15 cellular contexts compared by ENCODE assay signal in genomic region chr19:19049406-19049805, GRCh38. TPM values are rescaled to one million over a fixed set of nuclear protein-coding genes. Genes with fewer than 3 reads are reported as not detected.
A peak's percentile ranks its signal among the peaks of the same experiment; 100 is the strongest.
DNase-seq lines count a peak whose midpoint lies in the region; ATAC-seq and TF ChIP-seq lines count a peak whose summit lies in the region.
"Had no signal": no experiment of that assay in that cellular context is flagged by ENCODE, and none has a peak within 500 bp of the region (broad histone marks: within the 10 kb centered on the region; RNA-seq: fewer than 3 reads in every experiment).

No MANE protein-coding gene starts in this region.

- peak overlapping the region; percentile 20 for H3K27ac Mint-ChIP-seq in activated CD8-positive, alpha-beta T cell treated with anti-CD3 and anti-CD28 coated beads, Interleukin-2, amount 10 ng/mL, durations not matched to agents 7 days and 5 days
- H3K27ac Mint-ChIP-seq in activated CD8-positive, alpha-beta T cell treated with anti-CD3 and anti-CD28 coated beads for 36 hours = no peak overlapping the region
- H3K27ac Mint-ChIP-seq: CD4-positive, CD25-positive, alpha-beta regulatory T cell had no signal

- H3K9me3 ChIP-seq in hepatocyte (ENCODE audit: low read depth) (no peaks in the 10 kb centered on the region), Peyer's patch (no peaks in the 10 kb centered on the region)

- no peak for ATAC-seq in activated CD8-positive, alpha-beta T cell treated with anti-CD3 and anti-CD28 coated beads, Interleukin-2, amount 10 ng/mL, durations not matched to agents 7 days and 5 days
- ATAC-seq in activated CD8-positive, alpha-beta T cell treated with anti-CD3 and anti-CD28 coated beads for 36 hours = no peak
- ATAC-seq in HG03342 (IDR thresholded peaks at IDR 0.05; ENCODE audit: unreplicated experiment) = no peak
- ATAC-seq: GM12878, Panc1 had no signal

- no peak for DNase-seq in activated CD8-positive, alpha-beta T cell treated with anti-CD3 and anti-CD28 coated beads, Interleukin-2, amount 10 ng/mL, durations not matched to agents 7 days and 5 days
- no peak for DNase-seq in activated CD8-positive, alpha-beta T cell treated with anti-CD3 and anti-CD28 coated beads for 36 hours
- DNase-seq in SIG-M5 (lab: John Stamatoyannopoulos, UW) = peak; percentile 9
- peak; percentile 45 for DNase-seq in epithelial cell of esophagus (ENCODE audit: low read depth)
- DNase-seq in hepatocyte (ENCODE audit: low spot score) = no peak
- DNase-seq in Peyer's patch = no peak
- DNase-seq in HPDE6-E6E7 (ENCODE audit: extremely low spot score) = no peak
- DNase-seq: CD4-positive, CD25-positive, alpha-beta regulatory T cell; NCI-H1092; NCI-H1694 treated with DMSO at 0.1 percent for 48 hours; NCI-H69; SHP77 had no signal

- H3K79me2 ChIP-seq in hepatocyte = no peaks in the 10 kb centered on the region

- no peaks in the 10 kb centered on the region for H3K27me3 Mint-ChIP-seq in activated CD8-positive, alpha-beta T cell treated with anti-CD3 and anti-CD28 coated beads, Interleukin-2, amount 10 ng/mL, durations not matched to agents 7 days and 5 days (ENCODE audit: low read depth)
- H3K27me3 Mint-ChIP-seq in activated CD8-positive, alpha-beta T cell treated with anti-CD3 and anti-CD28 coated beads for 36 hours = no peaks in the 10 kb centered on the region
- H3K27me3 Mint-ChIP-seq: CD4-positive, CD25-positive, alpha-beta regulatory T cell had no signal

- POLR2A ChIA-PET in activated CD8-positive, alpha-beta T cell treated with anti-CD3 and anti-CD28 coated beads, Interleukin-2, amount 10 ng/mL, durations not matched to agents 7 days and 5 days (lab: Charles Lee) = no interaction called here
- POLR2A ChIA-PET in activated CD8-positive, alpha-beta T cell treated with anti-CD3 and anti-CD28 coated beads for 36 hours (lab: Charles Lee) = no interaction called here

- no peak for TF ChIP-seq CTCF in activated CD8-positive, alpha-beta T cell treated with anti-CD3 and anti-CD28 coated beads for 36 hours (IDR thresholded peaks at IDR 0.05)
- TF ChIP-seq CTCF in epithelial cell of esophagus (IDR thresholded peaks at IDR 0.05; ENCODE audit: insufficient read depth, low read depth, low read length, missing control alignments) (no peak), hepatocyte (IDR thresholded peaks at IDR 0.05; ENCODE audit: poor library complexity) (no peak), Peyer's patch (IDR thresholded peaks at IDR 0.05) (no peak)

- intact Hi-C loops in activated CD8-positive, alpha-beta T cell treated with anti-CD3 and anti-CD28 coated beads for 36 hours (cut with micrococcal nuclease) = no loop called here

- H2AFZ ChIP-seq in hepatocyte = no peak overlapping the region

- H3K27ac ChIP-seq in hepatocyte (no peak overlapping the region), Peyer's patch (no peak overlapping the region)

- 99% methylated on average over 2 of the region's 2 CpGs for WGBS in hepatocyte (ENCODE audit: low lambda C conversion rate, missing lambda C conversion rate)

- no peak overlapping the region for H3K4me3 Mint-ChIP-seq in activated CD8-positive, alpha-beta T cell treated with anti-CD3 and anti-CD28 coated beads, Interleukin-2, amount 10 ng/mL, durations not matched to agents 7 days and 5 days
- H3K4me3 Mint-ChIP-seq in activated CD8-positive, alpha-beta T cell treated with anti-CD3 and anti-CD28 coated beads for 36 hours = no peak overlapping the region
- H3K4me3 Mint-ChIP-seq: CD4-positive, CD25-positive, alpha-beta regulatory T cell had no signal

- no peak for TF ChIP-seq POLR2A in Peyer's patch (IDR thresholded peaks at IDR 0.05)

- H3K27me3 ChIP-seq in hepatocyte = no peaks in the 10 kb centered on the region
- no peaks in the 10 kb centered on the region for H3K27me3 ChIP-seq in Peyer's patch

- H3K9me3 Mint-ChIP-seq in activated CD8-positive, alpha-beta T cell treated with anti-CD3 and anti-CD28 coated beads, Interleukin-2, amount 10 ng/mL, durations not matched to agents 7 days and 5 days (ENCODE audit: insufficient read depth) = no peaks in the 10 kb centered on the region
- H3K9me3 Mint-ChIP-seq in activated CD8-positive, alpha-beta T cell treated with anti-CD3 and anti-CD28 coated beads for 36 hours = no peaks in the 10 kb centered on the region
- H3K9me3 Mint-ChIP-seq: CD4-positive, CD25-positive, alpha-beta regulatory T cell had no signal

- CTCF ChIA-PET in activated CD8-positive, alpha-beta T cell treated with anti-CD3 and anti-CD28 coated beads, Interleukin-2, amount 10 ng/mL, durations not matched to agents 7 days and 5 days (lab: Charles Lee) = interaction anchor here (1.4 kb wide), 1 partner anchor 11 kb away, joined by 3 read pairs; no protein-coding TSS in a partner anchor
- CTCF ChIA-PET in activated CD8-positive, alpha-beta T cell treated with anti-CD3 and anti-CD28 coated beads for 36 hours (lab: Charles Lee) = interaction anchor here (1.4 kb wide), 1 partner anchor 9 kb away, joined by 3 read pairs; no protein-coding TSS in a partner anchor

- H4K20me1 ChIP-seq in hepatocyte (ENCODE audit: insufficient read depth, poor library complexity, severe bottlenecking) = no peaks in the 10 kb centered on the region

- H3K4me3 ChIP-seq in epithelial cell of esophagus (ENCODE audit: low read length) = no peak overlapping the region
- H3K4me3 ChIP-seq in hepatocyte = no peak overlapping the region
- no peak overlapping the region for H3K4me3 ChIP-seq in Peyer's patch
- H3K4me3 ChIP-seq: GM12878 had no signal

- H3K9me2 ChIP-seq in hepatocyte (replicated peaks; ENCODE audit: insufficient read depth) = no peaks in the 10 kb centered on the region

- H3K36me3 Mint-ChIP-seq in activated CD8-positive, alpha-beta T cell treated with anti-CD3 and anti-CD28 coated beads, Interleukin-2, amount 10 ng/mL, durations not matched to agents 7 days and 5 days (ENCODE audit: low read depth) = peaks cover 34% of the 10 kb centered on the region
- peaks cover 41% of the 10 kb centered on the region for H3K36me3 Mint-ChIP-seq in activated CD8-positive, alpha-beta T cell treated with anti-CD3 and anti-CD28 coated beads for 36 hours (ENCODE audit: low read depth)

- H3K36me3 ChIP-seq in hepatocyte (replicated peaks; ENCODE audit: insufficient read depth, low read depth) = no peaks in the 10 kb centered on the region
- peaks cover 0 to 41% (median 0%) of the 10 kb centered on the region in 3 donors for H3K36me3 ChIP-seq in Peyer's patch

- no peaks in the 10 kb centered on the region for H3K4me1 ChIP-seq in hepatocyte (ENCODE audit: insufficient read depth)
- no peaks in the 10 kb centered on the region for H3K4me1 ChIP-seq in Peyer's patch

- no peak overlapping the region for H3K4me2 ChIP-seq in hepatocyte

- no peaks in the 10 kb centered on the region for H3K4me1 Mint-ChIP-seq in activated CD8-positive, alpha-beta T cell treated with anti-CD3 and anti-CD28 coated beads, Interleukin-2, amount 10 ng/mL, durations not matched to agents 7 days and 5 days (ENCODE audit: low read depth)
- no peaks in the 10 kb centered on the region for H3K4me1 Mint-ChIP-seq in activated CD8-positive, alpha-beta T cell treated with anti-CD3 and anti-CD28 coated beads for 36 hours (ENCODE audit: low read depth)

RNA-seq across cellular contexts. Expression of gene SLC25A42, which starts 14.4 kb away (rescaled TPM):
- total RNA-seq in activated CD8-positive, alpha-beta T cell treated with anti-CD3 and anti-CD28 coated beads, Interleukin-2, amount 10 ng/mL, durations not matched to agents 7 days and 5 days = 10 to 100 TPM; 20.1 to 20.2 TPM
- total RNA-seq in activated CD8-positive, alpha-beta T cell treated with anti-CD3 and anti-CD28 coated beads for 36 hours = 10 to 100 TPM; 10.9 to 11.1 TPM
- total RNA-seq in hepatocyte (11.5 and 13.8 TPM in 2 replicates), Peyer's patch (10 to 100 TPM; 11.2 to 24.8 (median 13.2) TPM)
- polyA plus RNA-seq in hepatocyte = 21.3 and 23.2 TPM in 2 replicates

RNA-seq across cellular contexts. Expression of gene ARMC6, which starts 16.0 kb away (rescaled TPM):
- 10 to 100 TPM; 33.4 to 35.4 TPM for total RNA-seq in activated CD8-positive, alpha-beta T cell treated with anti-CD3 and anti-CD28 coated beads, Interleukin-2, amount 10 ng/mL, durations not matched to agents 7 days and 5 days
- total RNA-seq in activated CD8-positive, alpha-beta T cell treated with anti-CD3 and anti-CD28 coated beads for 36 hours = 10 to 100 TPM; 34.2 to 42.8 TPM
- total RNA-seq in hepatocyte (26.4 and 29.7 TPM in 2 replicates), Peyer's patch (10 to 100 TPM; 18.2 to 26.3 (median 24.5) TPM)
- polyA plus RNA-seq in hepatocyte = 25.8 and 30.8 TPM in 2 replicates

RNA-seq across cellular contexts. Expression of gene SUGP2, which starts 16.1 kb away (rescaled TPM):
- total RNA-seq in activated CD8-positive, alpha-beta T cell treated with anti-CD3 and anti-CD28 coated beads, Interleukin-2, amount 10 ng/mL, durations not matched to agents 7 days and 5 days = 100 to 1,000 TPM; 123 to 124 TPM
- total RNA-seq in activated CD8-positive, alpha-beta T cell treated with anti-CD3 and anti-CD28 coated beads for 36 hours = 100 to 1,000 TPM; 104 to 112 TPM
- total RNA-seq in hepatocyte = 35.6 and 36.4 TPM in 2 replicates
- 51.0 and 57.5 TPM in 2 replicates for polyA plus RNA-seq in hepatocyte
- total RNA-seq in Peyer's patch = 100 to 1,000 TPM in 1 of 4 donors, 10 to 100 TPM in 3; 32.9 to 157 (median 75.8) TPM

Comparison
In these comparisons a context has a peak if more than half of its experiments do, and no peak if none do; other contexts are left out.
1. DNase-seq: peak in SIG-M5 (single experiment) and epithelial cell of esophagus (single experiment); none in activated CD8-positive, alpha-beta T cell treated with anti-CD3 and anti-CD28 coated beads, Interleukin-2, amount 10 ng/mL, durations not matched to agents 7 days and 5 days (single experiment), activated CD8-positive, alpha-beta T cell treated with anti-CD3 and anti-CD28 coated beads for 36 hours (single experiment), hepatocyte (single experiment), Peyer's patch (0 of 3) and HPDE6-E6E7 (single experiment).